In the genomic region with DNA sequence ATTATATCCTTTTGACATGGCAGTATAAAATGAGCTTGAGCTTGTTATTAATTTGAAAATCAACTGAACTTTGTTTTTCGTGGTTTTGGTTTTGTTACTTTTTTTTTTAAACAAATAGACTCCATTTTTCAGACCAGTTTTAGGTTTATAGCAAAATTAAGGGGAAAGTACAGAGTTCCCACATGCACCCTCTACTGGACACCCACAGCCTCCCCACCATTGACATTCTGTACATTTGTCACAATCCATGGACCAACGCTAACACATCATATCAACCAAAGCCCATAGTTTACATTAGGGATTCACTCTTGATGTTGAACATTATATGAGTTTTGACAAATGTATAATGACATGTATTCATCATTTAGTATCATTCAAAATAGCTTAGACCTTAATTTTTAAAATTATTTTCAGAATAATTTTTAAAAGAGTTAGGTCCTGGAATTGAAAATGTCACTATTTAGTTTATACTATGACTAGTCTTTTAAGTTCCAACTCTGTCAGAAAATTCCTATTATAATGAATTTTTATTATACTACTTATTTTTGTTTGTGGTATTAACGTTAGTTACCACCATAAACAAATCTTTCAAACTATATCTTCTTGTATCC, we compare ENCODE assay signal across 8 cellular contexts. TPM values are rescaled to one million over a fixed set of nuclear protein-coding genes. Genes with fewer than 3 reads are reported as not detected.
DNase-seq lines count a peak whose midpoint lies in the region; ATAC-seq and TF ChIP-seq lines count a peak whose summit lies in the region.

No MANE protein-coding gene starts in this region.

- H3K36me3 ChIP-seq in PC-3 (ENCODE audit: low read depth, low read length) = no peaks in the 10 kb centered on the region

- H3K4me3 Mint-ChIP-seq in activated naive CD4-positive, alpha-beta T cell treated with anti-CD3 and anti-CD28 coated beads for 36 hours = no peak overlapping the region
- H3K4me3 Mint-ChIP-seq in activated CD4-positive, alpha-beta memory T cell treated with anti-CD3 and anti-CD28 coated beads, Interleukin-2, amount 10 ng/mL, durations not matched to agents 7 days and 5 days = no peak overlapping the region

- H3K27ac ChIP-seq in PC-3 (ENCODE audit: low read length) = no peak overlapping the region

- H4K20me1 ChIP-seq in PC-3 (ENCODE audit: low read length) = no peaks in the 10 kb centered on the region

- TF ChIP-seq CTCF in AG04449 (IDR thresholded peaks at IDR 0.05; ENCODE audit: insufficient read depth, low read length, missing control alignments) (peak; percentile 52), GM12873 (IDR thresholded peaks at IDR 0.05; ENCODE audit: insufficient read depth, low read depth, low read length, missing control alignments) (peak; percentile 61), PC-3 (conservative IDR thresholded peaks at IDR 0.05; ENCODE audit: low read depth, low read length) (peak; percentile 72), fibroblast of the aortic adventitia (IDR thresholded peaks at IDR 0.05; ENCODE audit: insufficient read depth, low read length) (peak; percentile 65)

- CTCF ChIA-PET in AG04449 (lab: Yijun Ruan, JAX) (interaction anchor here (0.7 to 2.0 kb wide), 14 partner anchors 9 to 265 kb away, joined by 3 to 7 read pairs (median 4); no protein-coding TSS in a partner anchor), PC-3 (lab: Charles Lee) (interaction anchor here (0.6 to 1.0 kb wide), 4 partner anchors 36 to 205 kb away, joined by 3 to 19 read pairs (median 4); no protein-coding TSS in a partner anchor)
- CTCF ChIA-PET in activated naive CD4-positive, alpha-beta T cell treated with anti-CD3 and anti-CD28 coated beads for 36 hours (lab: Charles Lee) = interaction anchor here (0.6 to 0.8 kb wide), 5 partner anchors 10 to 1087 kb away, joined by 3 to 5 read pairs (median 3); no protein-coding TSS in a partner anchor
- CTCF ChIA-PET in activated CD4-positive, alpha-beta memory T cell treated with anti-CD3 and anti-CD28 coated beads, Interleukin-2, amount 10 ng/mL, durations not matched to agents 7 days and 5 days (lab: Charles Lee) = no interaction called here

- H2AFZ ChIP-seq in PC-3 (ENCODE audit: low read length) = peak overlapping the region; percentile 68

- H3K9me3 ChIP-seq in PC-3 (ENCODE audit: low read length) = no peaks in the 10 kb centered on the region

- H3K9me2 ChIP-seq in PC-3 (replicated peaks; ENCODE audit: low read length) = no peaks in the 10 kb centered on the region

- H3K27ac Mint-ChIP-seq in activated naive CD4-positive, alpha-beta T cell treated with anti-CD3 and anti-CD28 coated beads for 36 hours = no peak overlapping the region
- no peak overlapping the region for H3K27ac Mint-ChIP-seq in activated CD4-positive, alpha-beta memory T cell treated with anti-CD3 and anti-CD28 coated beads, Interleukin-2, amount 10 ng/mL, durations not matched to agents 7 days and 5 days

- DNase-seq in AG04449 (ENCODE audit: low read depth, low spot score) (no peak), PC-3 (peak; percentile 52), fibroblast of the aortic adventitia (ENCODE audit: low read depth) (peak; percentile 35), LoVo (ENCODE audit: low spot score) (no peak), NCI-H2171 (lab: John Stamatoyannopoulos, UW) (no peak)
- no peak for DNase-seq in activated naive CD4-positive, alpha-beta T cell treated with anti-CD3 and anti-CD28 coated beads for 36 hours
- no peak for DNase-seq in activated CD4-positive, alpha-beta memory T cell treated with anti-CD3 and anti-CD28 coated beads, Interleukin-2, amount 10 ng/mL, durations not matched to agents 7 days and 5 days

- no peaks in the 10 kb centered on the region for H3K27me3 ChIP-seq in PC-3 (ENCODE audit: low read length)

- no peaks in the 10 kb centered on the region for H3K27me3 Mint-ChIP-seq in activated naive CD4-positive, alpha-beta T cell treated with anti-CD3 and anti-CD28 coated beads for 36 hours (ENCODE audit: low read depth)
- H3K27me3 Mint-ChIP-seq in activated CD4-positive, alpha-beta memory T cell treated with anti-CD3 and anti-CD28 coated beads, Interleukin-2, amount 10 ng/mL, durations not matched to agents 7 days and 5 days = no peaks in the 10 kb centered on the region

- no peak overlapping the region for H3K4me2 ChIP-seq in PC-3 (ENCODE audit: low read length)

- H3K79me2 ChIP-seq in PC-3 (ENCODE audit: low read length) = no peaks in the 10 kb centered on the region

- no peaks in the 10 kb centered on the region for H3K9me3 Mint-ChIP-seq in activated naive CD4-positive, alpha-beta T cell treated with anti-CD3 and anti-CD28 coated beads for 36 hours
- no peaks in the 10 kb centered on the region for H3K9me3 Mint-ChIP-seq in activated CD4-positive, alpha-beta memory T cell treated with anti-CD3 and anti-CD28 coated beads, Interleukin-2, amount 10 ng/mL, durations not matched to agents 7 days and 5 days

- BruUV-seq in PC-3 (replicated peaks; lab: Mats Ljungman, UMichigan) = no TSS peak

- H3K9ac ChIP-seq in PC-3 (ENCODE audit: low read length) = no peak overlapping the region

- H3K4me3 ChIP-seq in AG04449 (ENCODE audit: low read depth, low read length) = no peak overlapping the region
- no peak overlapping the region for H3K4me3 ChIP-seq in PC-3 (ENCODE audit: low read length)
- H3K4me3 ChIP-seq in fibroblast of the aortic adventitia (ENCODE audit: low read depth, low read length) = no peak overlapping the region

- intact Hi-C loops in PC-3 (cut with micrococcal nuclease) = loop anchor here (10.0 kb wide), 1 partner anchor 176 kb away; no protein-coding TSS in a partner anchor
- intact Hi-C loops in activated naive CD4-positive, alpha-beta T cell treated with anti-CD3 and anti-CD28 coated beads for 36 hours (cut with micrococcal nuclease) = no loop called here

- H3K4me1 ChIP-seq in PC-3 (ENCODE audit: insufficient read depth, low read length) = peaks cover 13% of the 10 kb centered on the region

- H3K4me1 Mint-ChIP-seq in activated naive CD4-positive, alpha-beta T cell treated with anti-CD3 and anti-CD28 coated beads for 36 hours (ENCODE audit: low read depth) = no peaks in the 10 kb centered on the region
- no peaks in the 10 kb centered on the region for H3K4me1 Mint-ChIP-seq in activated CD4-positive, alpha-beta memory T cell treated with anti-CD3 and anti-CD28 coated beads, Interleukin-2, amount 10 ng/mL, durations not matched to agents 7 days and 5 days

- no peaks in the 10 kb centered on the region for H3K36me3 Mint-ChIP-seq in activated naive CD4-positive, alpha-beta T cell treated with anti-CD3 and anti-CD28 coated beads for 36 hours (ENCODE audit: low read depth)
- H3K36me3 Mint-ChIP-seq in activated CD4-positive, alpha-beta memory T cell treated with anti-CD3 and anti-CD28 coated beads, Interleukin-2, amount 10 ng/mL, durations not matched to agents 7 days and 5 days (ENCODE audit: low read depth) = no peaks in the 10 kb centered on the region

- POLR2A ChIA-PET in AG04449 (lab: Yijun Ruan, JAX) = no interaction called here
- POLR2A ChIA-PET in PC-3 (lab: Charles Lee; ENCODE audit: unreplicated experiment) = no interaction called here
- POLR2A ChIA-PET in activated CD4-positive, alpha-beta memory T cell treated with anti-CD3 and anti-CD28 coated beads, Interleukin-2, amount 10 ng/mL, durations not matched to agents 7 days and 5 days (lab: Charles Lee) = no interaction called here

- no peaks in the 10 kb centered on the region for H3F3A ChIP-seq in PC-3 (ENCODE audit: low read length, unreplicated experiment)

- peak; percentile 68 for ATAC-seq in PC-3

RNA-seq across cellular contexts. Expression of a gene that starts 35.3 kb away (rescaled TPM):
- total RNA-seq in PC-3 (2014; rRNA removed) (4.3 and 5.7 TPM in 2 replicates), fibroblast of the aortic adventitia (ENCODE audit: low replicate concordance) (16.4 and 17.7 TPM in 2 replicates)
- total RNA-seq in activated naive CD4-positive, alpha-beta T cell treated with anti-CD3 and anti-CD28 coated beads for 36 hours = 10 to 100 TPM; 11.8 to 12.1 TPM
- total RNA-seq in activated CD4-positive, alpha-beta memory T cell treated with anti-CD3 and anti-CD28 coated beads, Interleukin-2, amount 10 ng/mL, durations not matched to agents 7 days and 5 days = 1 to 10 TPM; 8.5 to 9.0 TPM

Comparison
In these comparisons a context has a peak if more than half of its experiments do, and no peak if none do; other contexts are left out.
1. DNase-seq: peak in PC-3 (single experiment) and fibroblast of the aortic adventitia (single experiment); none in AG04449 (single experiment), activated naive CD4-positive, alpha-beta T cell treated with anti-CD3 and anti-CD28 coated beads for 36 hours (single experiment), LoVo (single experiment), NCI-H2171 (single experiment) and activated CD4-positive, alpha-beta memory T cell treated with anti-CD3 and anti-CD28 coated beads, Interleukin-2, amount 10 ng/mL, durations not matched to agents 7 days and 5 days (single experiment).
2. Peak in every context shown above with its lines, with median percentiles within 50 percentile points of each other: CTCF ChIP-seq.